Comparison of ENCODE assay signal across 29 cellular contexts in the genomic region with DNA sequence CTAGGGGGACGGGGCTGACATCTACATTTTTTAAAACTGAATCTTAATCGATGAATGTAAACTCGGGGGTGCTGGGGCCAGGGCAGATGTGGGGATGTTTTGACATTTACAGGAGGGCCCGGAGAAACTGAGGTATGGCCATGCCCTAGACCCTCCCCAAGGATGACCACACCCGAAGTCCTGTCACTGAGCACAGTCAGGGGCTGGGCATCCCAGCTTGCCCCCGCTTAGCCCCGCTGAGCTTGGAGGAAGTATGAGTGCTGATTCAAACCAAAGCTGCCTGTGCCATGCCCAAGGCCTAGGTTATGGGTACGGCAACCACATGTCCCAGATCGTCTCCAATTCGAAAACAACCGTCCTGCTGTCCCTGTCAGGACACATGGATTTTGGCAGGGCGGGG. TPM values are rescaled to one million over a fixed set of nuclear protein-coding genes. Genes with fewer than 3 reads are reported as not detected.
DNase-seq lines count a peak whose midpoint lies in the region; ATAC-seq and TF ChIP-seq lines count a peak whose summit lies in the region.
"Had no signal": no experiment of that assay in that cellular context is flagged by ENCODE, and none has a peak within 500 bp of the region (broad histone marks: within the 10 kb centered on the region; RNA-seq: fewer than 3 reads in every experiment).

No MANE protein-coding gene starts in this region.

- peaks cover 2% of the 10 kb centered on the region for H3F3A ChIP-seq in MM.1S (ENCODE audit: insufficient read depth, low read length)

- H3K36me3 ChIP-seq in MM.1S (replicated peaks; ENCODE audit: insufficient read depth, low read length) (no peaks in the 10 kb centered on the region), stomach smooth muscle (ENCODE audit: control insufficient read depth in 2 of 2, insufficient read depth in 2 of 2, low read length in 2 of 2) (no peaks in the 10 kb centered on the region)
- H3K36me3 ChIP-seq: MG63 had no signal

- H4K20me1 ChIP-seq in MM.1S (ENCODE audit: insufficient read depth, low read length) = no peaks in the 10 kb centered on the region

- TF ChIP-seq CTCF in MM.1S (IDR thresholded peaks at IDR 0.05; ENCODE audit: low read length) (no peak), glutamatergic neuron (IDR thresholded peaks at IDR 0.05; ENCODE audit: partially characterized antibody, unreplicated experiment) (no peak)

- no peaks in the 10 kb centered on the region for H3K79me2 ChIP-seq in MM.1S (ENCODE audit: low read length)

- DNase-seq in activated effector memory CD4-positive, alpha-beta T cell treated with anti-CD3 and anti-CD28 coated beads, Interleukin-2, amount 50 U/mL, for 16 hours = peak; percentile 60
- DNase-seq in activated effector memory CD4-positive, alpha-beta T cell treated with Interleukin-2 at 50 U/mL for 16 hours = no peak
- DNase-seq in MM.1S = no peak
- no peak for DNase-seq in glutamatergic neuron
- DNase-seq in activated T-cell treated with anti-CD3 and anti-CD28 coated beads, Interleukin-2, amount 50 U/mL, for 72 hours = no peak
- no peak for DNase-seq in central memory CD4-positive, alpha-beta T cell
- DNase-seq in DMS53 treated with DMSO at 0.1 percent for 48 hours (lab: John Stamatoyannopoulos, UW; ENCODE audit: unreplicated experiment) = no peak
- DNase-seq: 8988T; activated CD4-positive, alpha-beta T cell treated with anti-CD3 and anti-CD28 coated beads for 1 hour; activated CD8-positive, alpha-beta T cell treated with anti-CD3 and anti-CD28 coated beads, Interleukin-2, amount 10 ng/mL, durations not matched to agents 7 days and 5 days; activated gamma-delta T cell; activated naive CD8-positive, alpha-beta T cell treated with anti-CD3 and anti-CD28 coated beads, Interleukin-2, amount 10 ng/mL, durations not matched to agents 7 days and 5 days; CD4-positive, CD25-positive, alpha-beta regulatory T cell; cerebellar nuclear complex; GOT3; MG63; NCI-H1417; NCI-H2081; NCI-H748 treated with DMSO at 0.1 percent for 48 hours; nephron progenitor cell; stimulated activated CD4-positive, alpha-beta T cell treated with anti-CD3 and anti-CD28 coated beads, Interleukin-4, amount 100 ng/mL, for 4 hours; stimulated activated naive CD4-positive, alpha-beta T cell; T-helper 2 cell had no signal

- H3K4me1 Mint-ChIP-seq in glutamatergic neuron (ENCODE audit: low read depth, unreplicated experiment) = peaks cover 13% of the 10 kb centered on the region
- peaks cover 20% of the 10 kb centered on the region for H3K4me1 Mint-ChIP-seq in activated T-cell treated with anti-CD3 and anti-CD28 coated beads, Interleukin-2, amount 50 U/mL, for 72 hours (ENCODE audit: low read depth)

- no peaks in the 10 kb centered on the region for H3K9me3 ChIP-seq in MM.1S (replicated peaks; ENCODE audit: insufficient read depth, low read length)
- no peaks in the 10 kb centered on the region for H3K9me3 ChIP-seq in stomach smooth muscle (ENCODE audit: control insufficient read depth in 2 of 2, low read length in 2 of 2)
- H3K9me3 ChIP-seq: MG63, mucosa of descending colon had no signal

- H2AFZ ChIP-seq in MM.1S (ENCODE audit: low read length) = peak overlapping the region; percentile 98; the same call in 1 of the 2 replicates

- no peak overlapping the region for H3K4me2 ChIP-seq in MM.1S (ENCODE audit: low read depth, low read length)

- H3K9me2 ChIP-seq in MM.1S (replicated peaks; ENCODE audit: insufficient read depth, low read length) = no peaks in the 10 kb centered on the region

- H3K36me3 Mint-ChIP-seq in glutamatergic neuron (ENCODE audit: unreplicated experiment) = no peaks in the 10 kb centered on the region
- H3K36me3 Mint-ChIP-seq in activated T-cell treated with anti-CD3 and anti-CD28 coated beads, Interleukin-2, amount 50 U/mL, for 72 hours (ENCODE audit: insufficient read depth in 2 of 2) = no peaks in the 10 kb centered on the region
- H3K36me3 Mint-ChIP-seq: activated naive CD8-positive, alpha-beta T cell treated with anti-CD3 and anti-CD28 coated beads, Interleukin-2, amount 10 ng/mL, durations not matched to agents 7 days and 5 days; CD4-positive, CD25-positive, alpha-beta regulatory T cell had no signal

- H3K27me3 ChIP-seq in MM.1S (replicated peaks; ENCODE audit: insufficient read depth, low read length) (no peaks in the 10 kb centered on the region), stomach smooth muscle (ENCODE audit: control insufficient read depth in 1 of 2, insufficient read depth in 2 of 2, low read length in 2 of 2) (no peaks in the 10 kb centered on the region)
- H3K27me3 ChIP-seq: MG63 had no signal

- H3K4me3 ChIP-seq in MM.1S (ENCODE audit: low read length) = no peak overlapping the region
- no peak overlapping the region for H3K4me3 ChIP-seq in stomach smooth muscle (ENCODE audit: low read length in 2 of 2)
- H3K4me3 ChIP-seq: lung, MG63, mucosa of descending colon had no signal

- H3K27ac ChIP-seq in MM.1S (ENCODE audit: low read length) (no peak overlapping the region), stomach smooth muscle (ENCODE audit: low read length) (peak overlapping the region; percentile 79)

- H3K9me3 Mint-ChIP-seq in glutamatergic neuron (ENCODE audit: unreplicated experiment) = peaks cover 31% of the 10 kb centered on the region
- no peaks in the 10 kb centered on the region for H3K9me3 Mint-ChIP-seq in activated T-cell treated with anti-CD3 and anti-CD28 coated beads, Interleukin-2, amount 50 U/mL, for 72 hours
- H3K9me3 Mint-ChIP-seq: activated naive CD8-positive, alpha-beta T cell treated with anti-CD3 and anti-CD28 coated beads, Interleukin-2, amount 10 ng/mL, durations not matched to agents 7 days and 5 days; CD4-positive, CD25-positive, alpha-beta regulatory T cell; nephron progenitor cell had no signal

- no peak for ATAC-seq in activated T-cell treated with anti-CD3 and anti-CD28 coated beads, Interleukin-2, amount 50 U/mL, for 72 hours (replicated peaks in 1 of 2)
- ATAC-seq: activated CD8-positive, alpha-beta T cell treated with anti-CD3 and anti-CD28 coated beads, Interleukin-2, amount 10 ng/mL, durations not matched to agents 7 days and 5 days; K562; mucosa of descending colon; sciatic nerve; SK-N-SH treated with all-trans-retinoic acid at 6 μM for 48 hours had no signal

- peaks cover 6% of the 10 kb centered on the region; the same call in 1 of the 2 replicates for H3K4me1 ChIP-seq in MM.1S (ENCODE audit: low read length)
- peaks cover 51% of the 10 kb centered on the region for H3K4me1 ChIP-seq in stomach smooth muscle (ENCODE audit: control insufficient read depth, insufficient read depth, low read length)

- peak overlapping the region; percentile 28 for H3K27ac Mint-ChIP-seq in glutamatergic neuron (ENCODE audit: unreplicated experiment)
- H3K27ac Mint-ChIP-seq in activated T-cell treated with anti-CD3 and anti-CD28 coated beads, Interleukin-2, amount 50 U/mL, for 72 hours = no peak overlapping the region
- H3K27ac Mint-ChIP-seq: activated CD8-positive, alpha-beta T cell treated with anti-CD3 and anti-CD28 coated beads, Interleukin-2, amount 10 ng/mL, durations not matched to agents 7 days and 5 days; activated naive CD8-positive, alpha-beta T cell treated with anti-CD3 and anti-CD28 coated beads, Interleukin-2, amount 10 ng/mL, durations not matched to agents 7 days and 5 days; nephron progenitor cell had no signal

- no peak overlapping the region for H3K9ac ChIP-seq in MM.1S (ENCODE audit: low read length)
- no peak overlapping the region for H3K9ac ChIP-seq in stomach smooth muscle (ENCODE audit: low read length in 2 of 2)

- H3K4me3 Mint-ChIP-seq in glutamatergic neuron (ENCODE audit: unreplicated experiment) = no peak overlapping the region
- H3K4me3 Mint-ChIP-seq in activated T-cell treated with anti-CD3 and anti-CD28 coated beads, Interleukin-2, amount 50 U/mL, for 72 hours = no peak overlapping the region

- H3K27me3 Mint-ChIP-seq in glutamatergic neuron (ENCODE audit: unreplicated experiment) = peaks cover 32% of the 10 kb centered on the region
- H3K27me3 Mint-ChIP-seq in activated T-cell treated with anti-CD3 and anti-CD28 coated beads, Interleukin-2, amount 50 U/mL, for 72 hours (ENCODE audit: low read depth) = peaks cover 11% of the 10 kb centered on the region

RNA-seq across cellular contexts. Expression of gene ADAM11, which starts 21.4 kb away (rescaled TPM):
- total RNA-seq in glutamatergic neuron (ENCODE audit: unreplicated experiment) = 396 TPM
- 1 to 10 TPM in 1 of 2 donors, under 1 TPM in 1; 0.56 to 1.6 TPM for total RNA-seq in activated T-cell treated with anti-CD3 and anti-CD28 coated beads, Interleukin-2, amount 50 U/mL, for 72 hours

RNA-seq across cellular contexts. Expression of gene GJC1, which starts 49.9 kb away (rescaled TPM):
- 60.9 TPM for total RNA-seq in glutamatergic neuron (ENCODE audit: unreplicated experiment)
- total RNA-seq in activated T-cell treated with anti-CD3 and anti-CD28 coated beads, Interleukin-2, amount 50 U/mL, for 72 hours = 1 to 10 TPM; 2.3 to 4.7 TPM
- total RNA-seq: CD4-positive, CD25-positive, alpha-beta regulatory T cell had no signal

Comparison
In these comparisons a context has a peak if more than half of its experiments do, and no peak if none do; other contexts are left out.
1. RNA of gene ADAM11, which starts 21.4 kb away (total RNA-seq): 396 TPM in glutamatergic neuron (single experiment); 0.56 to 1.6 TPM in activated T-cell treated with anti-CD3 and anti-CD28 coated beads, Interleukin-2, amount 50 U/mL, for 72 hours; every median in the first group is over 100 times any median in the second.
2. RNA of gene GJC1, which starts 49.9 kb away (total RNA-seq): 60.9 TPM in glutamatergic neuron (single experiment); 2.3 to 4.7 TPM in activated T-cell treated with anti-CD3 and anti-CD28 coated beads, Interleukin-2, amount 50 U/mL, for 72 hours; every median in the first group is over 10 times any median in the second.